Comparison of ENCODE assay signal across 17 cellular contexts in the genomic region with DNA sequence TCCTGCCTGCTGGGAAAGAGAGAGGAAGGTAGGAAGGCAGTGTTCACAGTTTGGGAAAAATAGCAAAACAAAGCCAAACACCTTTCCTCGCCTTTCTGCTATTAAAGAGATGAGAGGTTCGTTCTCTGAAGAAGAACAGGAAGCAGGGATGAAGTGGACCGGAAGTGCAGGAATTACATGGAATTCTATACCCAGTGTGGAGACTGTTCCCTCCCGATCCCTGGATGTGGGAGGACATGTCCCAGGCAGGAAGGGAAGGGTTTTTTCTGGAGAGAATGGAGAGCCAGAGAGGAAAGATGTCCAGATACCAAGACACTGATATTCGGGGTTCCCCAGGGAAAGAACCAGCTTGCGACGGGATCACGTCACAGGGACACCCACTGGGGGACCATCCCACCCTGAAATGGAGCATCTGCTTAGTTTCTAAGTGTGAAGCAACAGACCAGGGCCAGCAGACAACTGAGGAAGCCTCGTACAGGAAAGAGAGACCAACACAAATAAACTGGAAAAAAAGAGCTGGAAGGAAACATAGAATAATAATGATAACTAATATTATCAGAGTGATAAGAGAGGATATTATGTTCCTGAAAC.
DNase-seq lines count a peak whose midpoint lies in the region; ATAC-seq, FAIRE-seq and TF ChIP-seq lines count a peak whose summit lies in the region.
"Had no signal": no experiment of that assay in that cellular context is flagged by ENCODE, and none has a peak within 500 bp of the region (broad histone marks: within the 10 kb centered on the region; RNA-seq: fewer than 3 reads in every experiment).

No MANE protein-coding gene starts in this region.

- H3K4me3 Mint-ChIP-seq in astrocyte (ENCODE audit: unreplicated experiment) = no peak overlapping the region
- no peak overlapping the region for H3K4me3 Mint-ChIP-seq in glutamatergic neuron (ENCODE audit: unreplicated experiment)
- H3K4me3 Mint-ChIP-seq in naive thymus-derived CD4-positive, alpha-beta T cell = no peak overlapping the region
- H3K4me3 Mint-ChIP-seq in activated CD8-positive, alpha-beta T cell treated with anti-CD3 and anti-CD28 coated beads, Interleukin-2, amount 10 ng/mL, durations not matched to agents 7 days and 5 days = no peak overlapping the region
- H3K4me3 Mint-ChIP-seq: CD8-positive, alpha-beta memory T cell had no signal

- FAIRE-seq in astrocyte (lab: Jason Lieb, UNC) = no peak

- H4K12ac ChIP-seq in trophoblast cell (ENCODE audit: low read depth, low read length) = no peak overlapping the region

- no CpG with 5 or more reads among the region's 9 CpGs for WGBS in trophoblast cell (ENCODE audit: extremely low coverage, insufficient coverage, insufficient read length)

- no peak overlapping the region for H4K8ac ChIP-seq in trophoblast cell (ENCODE audit: low read depth, low read length)

- H2AFZ ChIP-seq in astrocyte (ENCODE audit: low read depth, low read length) (no peak overlapping the region), trophoblast cell (ENCODE audit: insufficient read depth, low read length, poor library complexity) (no peak overlapping the region)

- POLR2A ChIA-PET in naive thymus-derived CD4-positive, alpha-beta T cell (lab: Charles Lee) = no interaction called here
- POLR2A ChIA-PET in activated CD8-positive, alpha-beta T cell treated with anti-CD3 and anti-CD28 coated beads, Interleukin-2, amount 10 ng/mL, durations not matched to agents 7 days and 5 days (lab: Charles Lee) = no interaction called here

- H3K79me1 ChIP-seq in trophoblast cell (ENCODE audit: low read length) = peaks cover 4% of the 10 kb centered on the region

- H3K27ac Mint-ChIP-seq in activated naive CD4-positive, alpha-beta T cell treated with anti-CD3 and anti-CD28 coated beads, Interleukin-2, amount 50 U/mL, for 72 hours = peak overlapping the region; percentile 52 to 61
- peak overlapping the region; percentile 42 for H3K27ac Mint-ChIP-seq in astrocyte (ENCODE audit: unreplicated experiment)
- H3K27ac Mint-ChIP-seq in glutamatergic neuron (ENCODE audit: unreplicated experiment) = peak overlapping the region; percentile 21
- H3K27ac Mint-ChIP-seq in naive thymus-derived CD4-positive, alpha-beta T cell = peak overlapping the region in 1 of 9 donors; percentile 69
- no peak overlapping the region for H3K27ac Mint-ChIP-seq in activated CD8-positive, alpha-beta T cell treated with anti-CD3 and anti-CD28 coated beads, Interleukin-2, amount 10 ng/mL, durations not matched to agents 7 days and 5 days

- peaks cover 2% of the 10 kb centered on the region for H3K36me3 ChIP-seq in astrocyte (ENCODE audit: insufficient read depth, low read length)
- no peaks in the 10 kb centered on the region for H3K36me3 ChIP-seq in trophoblast cell (ENCODE audit: control insufficient read depth in 1 of 2, insufficient read depth in 2 of 2, low read length in 2 of 2)
- H3K36me3 ChIP-seq in naive thymus-derived CD4-positive, alpha-beta T cell (ENCODE audit: control insufficient read depth in 2 of 3, insufficient read depth in 3 of 3, low read length in 3 of 3) = no peaks in the 10 kb centered on the region
- H3K36me3 ChIP-seq: BLaER1, HAP-1 had no signal

- H2BK5ac ChIP-seq in trophoblast cell (ENCODE audit: low read depth, low read length, poor library complexity) = no peak overlapping the region

- H3K4me2 ChIP-seq in astrocyte (ENCODE audit: low read length) (no peak overlapping the region), trophoblast cell (ENCODE audit: low read length) (no peak overlapping the region)
- H3K4me2 ChIP-seq: BLaER1 had no signal

- H3K27me3 ChIP-seq in astrocyte (ENCODE audit: insufficient read depth, low read length) = no peaks in the 10 kb centered on the region
- no peaks in the 10 kb centered on the region for H3K27me3 ChIP-seq in trophoblast cell (ENCODE audit: insufficient read depth, low read length)
- no peaks in the 10 kb centered on the region for H3K27me3 ChIP-seq in naive thymus-derived CD4-positive, alpha-beta T cell (ENCODE audit: control insufficient read depth in 2 of 2, insufficient read depth in 2 of 2, low read length in 2 of 2)
- H3K27me3 ChIP-seq: BLaER1 had no signal

- H3K4ac ChIP-seq in trophoblast cell (ENCODE audit: low read depth, low read length) = no peak overlapping the region

- H3K27me3 Mint-ChIP-seq in astrocyte (ENCODE audit: low read depth, unreplicated experiment) (no peaks in the 10 kb centered on the region), glutamatergic neuron (ENCODE audit: unreplicated experiment) (peaks cover 9% of the 10 kb centered on the region)
- peaks cover 8 to 23% (median 14%) of the 10 kb centered on the region in 5 donors for H3K27me3 Mint-ChIP-seq in naive thymus-derived CD4-positive, alpha-beta T cell
- peaks cover 25% of the 10 kb centered on the region for H3K27me3 Mint-ChIP-seq in activated CD8-positive, alpha-beta T cell treated with anti-CD3 and anti-CD28 coated beads, Interleukin-2, amount 10 ng/mL, durations not matched to agents 7 days and 5 days (ENCODE audit: low read depth)

- H3K4me1 Mint-ChIP-seq in astrocyte (ENCODE audit: low read depth, unreplicated experiment) = peaks cover 11% of the 10 kb centered on the region
- peaks cover 12% of the 10 kb centered on the region for H3K4me1 Mint-ChIP-seq in glutamatergic neuron (ENCODE audit: low read depth, unreplicated experiment)
- H3K4me1 Mint-ChIP-seq in naive thymus-derived CD4-positive, alpha-beta T cell = peaks cover 0 to 6% (median 0%) of the 10 kb centered on the region in 7 donors
- no peaks in the 10 kb centered on the region for H3K4me1 Mint-ChIP-seq in activated CD8-positive, alpha-beta T cell treated with anti-CD3 and anti-CD28 coated beads, Interleukin-2, amount 10 ng/mL, durations not matched to agents 7 days and 5 days (ENCODE audit: low read depth)

- TF ChIP-seq CTCF in astrocyte (IDR thresholded peaks at IDR 0.05; ENCODE audit: insufficient read depth, low read depth, low read length) = no peak
- no peak for TF ChIP-seq CTCF in glutamatergic neuron (IDR thresholded peaks at IDR 0.05; ENCODE audit: partially characterized antibody, unreplicated experiment)

- intact Hi-C loops in naive thymus-derived CD4-positive, alpha-beta T cell (cut with micrococcal nuclease) = no loop called here

- H3K9me3 ChIP-seq in astrocyte (ENCODE audit: insufficient read depth, low read depth, low read length) (no peaks in the 10 kb centered on the region), trophoblast cell (ENCODE audit: insufficient read depth, low read depth, low read length) (no peaks in the 10 kb centered on the region)
- H3K9me3 ChIP-seq in naive thymus-derived CD4-positive, alpha-beta T cell (ENCODE audit: control insufficient read depth in 2 of 3, low read length in 3 of 3) = no peaks in the 10 kb centered on the region
- H3K9me3 ChIP-seq: BLaER1, HAP-1 had no signal

- H3K14ac ChIP-seq in trophoblast cell (ENCODE audit: low read length) = no peak overlapping the region

- no peak overlapping the region for H3K18ac ChIP-seq in trophoblast cell (ENCODE audit: low read length)

- H3K79me2 ChIP-seq in astrocyte (ENCODE audit: insufficient read depth, low read length) (peaks cover 9% of the 10 kb centered on the region), trophoblast cell (ENCODE audit: control insufficient read depth, insufficient read depth, low read length, poor library complexity) (no peaks in the 10 kb centered on the region)

- no peaks in the 10 kb centered on the region for H3K36me3 Mint-ChIP-seq in activated naive CD4-positive, alpha-beta T cell treated with anti-CD3 and anti-CD28 coated beads, Interleukin-2, amount 50 U/mL, for 72 hours
- peaks cover 30% of the 10 kb centered on the region for H3K36me3 Mint-ChIP-seq in astrocyte (ENCODE audit: low read depth, unreplicated experiment)
- peaks cover 5% of the 10 kb centered on the region for H3K36me3 Mint-ChIP-seq in glutamatergic neuron (ENCODE audit: unreplicated experiment)
- H3K36me3 Mint-ChIP-seq in naive thymus-derived CD4-positive, alpha-beta T cell = peaks cover 0 to 6% (median 0%) of the 10 kb centered on the region in 5 donors
- no peaks in the 10 kb centered on the region for H3K36me3 Mint-ChIP-seq in activated CD8-positive, alpha-beta T cell treated with anti-CD3 and anti-CD28 coated beads, Interleukin-2, amount 10 ng/mL, durations not matched to agents 7 days and 5 days (ENCODE audit: low read depth)
- H3K36me3 Mint-ChIP-seq: CD8-positive, alpha-beta memory T cell had no signal

- no peak overlapping the region for H4K91ac ChIP-seq in trophoblast cell (ENCODE audit: low read depth, low read length)

- H3K4me3 ChIP-seq in astrocyte (ENCODE audit: insufficient read depth, low read depth, low read length) (no peak overlapping the region), trophoblast cell (ENCODE audit: low read depth, low read length) (no peak overlapping the region)
- H3K4me3 ChIP-seq in naive thymus-derived CD4-positive, alpha-beta T cell (ENCODE audit: low read length) = no peak overlapping the region
- H3K4me3 ChIP-seq: BLaER1, HAP-1 had no signal

- peak overlapping the region; percentile 32 for H2BK12ac ChIP-seq in trophoblast cell (ENCODE audit: low read length)

- H2BK120ac ChIP-seq in trophoblast cell (ENCODE audit: insufficient read depth, low read length, poor library complexity) = no peak overlapping the region

- no peaks in the 10 kb centered on the region for H3K9me3 Mint-ChIP-seq in activated naive CD4-positive, alpha-beta T cell treated with anti-CD3 and anti-CD28 coated beads, Interleukin-2, amount 50 U/mL, for 72 hours
- no peaks in the 10 kb centered on the region for H3K9me3 Mint-ChIP-seq in astrocyte (ENCODE audit: unreplicated experiment)
- peaks cover 7% of the 10 kb centered on the region for H3K9me3 Mint-ChIP-seq in glutamatergic neuron (ENCODE audit: unreplicated experiment)
- H3K9me3 Mint-ChIP-seq in naive thymus-derived CD4-positive, alpha-beta T cell = no peaks in the 10 kb centered on the region
- no peaks in the 10 kb centered on the region for H3K9me3 Mint-ChIP-seq in activated CD8-positive, alpha-beta T cell treated with anti-CD3 and anti-CD28 coated beads, Interleukin-2, amount 10 ng/mL, durations not matched to agents 7 days and 5 days (ENCODE audit: insufficient read depth)

- no peaks in the 10 kb centered on the region for H4K20me1 ChIP-seq in astrocyte (ENCODE audit: insufficient read depth, low read length)
- H4K20me1 ChIP-seq: BLaER1 had no signal

- H3K9ac ChIP-seq in astrocyte (ENCODE audit: low read length) (no peak overlapping the region), trophoblast cell (ENCODE audit: low read length) (no peak overlapping the region)
- H3K9ac ChIP-seq: BLaER1 had no signal

- ATAC-seq in activated naive CD4-positive, alpha-beta T cell treated with anti-CD3 and anti-CD28 coated beads, Interleukin-2, amount 50 U/mL, for 72 hours = no peak
- no peak for ATAC-seq in naive thymus-derived CD4-positive, alpha-beta T cell
- ATAC-seq in HG03457 (IDR thresholded peaks at IDR 0.05; ENCODE audit: unreplicated experiment) = no peak
- ATAC-seq in activated CD8-positive, alpha-beta T cell treated with anti-CD3 and anti-CD28 coated beads, Interleukin-2, amount 10 ng/mL, durations not matched to agents 7 days and 5 days = no peak

- no peak overlapping the region for H3K23ac ChIP-seq in trophoblast cell (ENCODE audit: low read length)

- CTCF ChIA-PET in naive thymus-derived CD4-positive, alpha-beta T cell (lab: Charles Lee) = interaction anchor here (0.6 to 2.0 kb wide), 3 partner anchors 12 to 399 kb away, joined by 3 to 7 read pairs (median 3); no protein-coding TSS in a partner anchor
- CTCF ChIA-PET in activated CD8-positive, alpha-beta T cell treated with anti-CD3 and anti-CD28 coated beads, Interleukin-2, amount 10 ng/mL, durations not matched to agents 7 days and 5 days (lab: Charles Lee) = interaction anchor here (1.3 kb wide), 1 partner anchor 114 kb away, joined by 6 read pairs; no protein-coding TSS in a partner anchor

- no peak overlapping the region for H2AK5ac ChIP-seq in trophoblast cell (ENCODE audit: low read length)

- H3K4me1 ChIP-seq in astrocyte (ENCODE audit: insufficient read depth, low read length) = peaks cover 22% of the 10 kb centered on the region
- H3K4me1 ChIP-seq in trophoblast cell (ENCODE audit: control insufficient read depth in 1 of 2, insufficient read depth in 2 of 2, low read length in 2 of 2) = peaks cover 0 to 2% of the 10 kb centered on the region in 2 experiments
- H3K4me1 ChIP-seq in naive thymus-derived CD4-positive, alpha-beta T cell (ENCODE audit: control insufficient read depth in 2 of 2, insufficient read depth in 2 of 2, low read length in 2 of 2) = peaks cover 0 to 4% of the 10 kb centered on the region in 2 donors
- H3K4me1 ChIP-seq: HAP-1 had no signal

- H3K27ac ChIP-seq in astrocyte (ENCODE audit: low read depth, low read length) = no peak overlapping the region
- no peak overlapping the region for H3K27ac ChIP-seq in trophoblast cell (ENCODE audit: low read depth, low read length)
- H3K27ac ChIP-seq in naive thymus-derived CD4-positive, alpha-beta T cell (ENCODE audit: low read depth, low read length) = no peak overlapping the region
- H3K27ac ChIP-seq: BLaER1, HL-60 had no signal

- no peak for DNase-seq in activated naive CD4-positive, alpha-beta T cell treated with anti-CD3 and anti-CD28 coated beads, Interleukin-2, amount 50 U/mL, for 72 hours (ENCODE audit: low spot score in 2 of 2)
- no peak for DNase-seq in activated naive CD4-positive, alpha-beta T cell treated with Interleukin-2 at 50 U/mL for 16 hours
- DNase-seq in astrocyte (ENCODE audit: low read depth) = no peak
- DNase-seq in glutamatergic neuron = no peak
- no peak for DNase-seq in trophoblast cell
- DNase-seq in naive thymus-derived CD4-positive, alpha-beta T cell = no peak
- no peak for DNase-seq in activated CD8-positive, alpha-beta T cell treated with anti-CD3 and anti-CD28 coated beads, Interleukin-2, amount 10 ng/mL, durations not matched to agents 7 days and 5 days
- DNase-seq: 8988T; CD8-positive, alpha-beta memory T cell; KG1; NCI-H1092; NCI-H226; NCI-H526 treated with DMSO at 0.1 percent for 48 hours had no signal
